1 cellular context compared by ENCODE assay signal in genomic region chr3:181417748-181418147, GRCh38.
TF ChIP-seq lines count a peak whose summit lies in the region.

No MANE protein-coding gene starts in this region.

TF ChIP-seq in SK-N-SH, 30 proteins besides CTCF, POLR2A, EP300 and RAD21 (continued from another document):
- TF ChIP-seq, protein P1, sequence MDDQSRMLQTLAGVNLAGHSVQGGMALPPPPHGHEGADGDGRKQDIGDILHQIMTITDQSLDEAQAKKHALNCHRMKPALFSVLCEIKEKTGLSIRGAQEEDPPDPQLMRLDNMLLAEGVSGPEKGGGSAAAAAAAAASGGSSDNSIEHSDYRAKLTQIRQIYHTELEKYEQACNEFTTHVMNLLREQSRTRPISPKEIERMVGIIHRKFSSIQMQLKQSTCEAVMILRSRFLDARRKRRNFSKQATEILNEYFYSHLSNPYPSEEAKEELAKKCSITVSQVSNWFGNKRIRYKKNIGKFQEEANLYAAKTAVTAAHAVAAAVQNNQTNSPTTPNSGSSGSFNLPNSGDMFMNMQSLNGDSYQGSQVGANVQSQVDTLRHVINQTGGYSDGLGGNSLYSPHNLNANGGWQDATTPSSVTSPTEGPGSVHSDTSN (IDR thresholded peaks at IDR 0.05), result peak; percentile 86
- TF ChIP-seq MXI1 (IDR thresholded peaks at IDR 0.05; ENCODE audit: low read depth, low read length) (peak; percentile 78), POLR2AphosphoS5 (IDR thresholded peaks at IDR 0.05; ENCODE audit: low read depth, low read length) (no peak), NRF1 (IDR thresholded peaks at IDR 0.05; ENCODE audit: low read depth, low read length) (no peak), NFIC (IDR thresholded peaks at IDR 0.05; ENCODE audit: borderline replicate concordance) (peak; percentile 11; the same call in 1 of the 2 replicates), TEAD4 (IDR thresholded peaks at IDR 0.05; ENCODE audit: borderline replicate concordance, insufficient read depth) (0 out of 2 replicates have a peak, but pooled peaks have one; percentile 20), ELF1 (IDR thresholded peaks at IDR 0.05) (no peak), GATA2 (CRISPR knock-in tag; IDR thresholded peaks at IDR 0.05) (peak; percentile 70), TCF12 (IDR thresholded peaks at IDR 0.05) (peak; percentile 60; the same call in 1 of the 2 replicates), EZH2phosphoT487 (IDR thresholded peaks at IDR 0.05; ENCODE audit: borderline replicate concordance, low read depth) (no peak), MEF2A (IDR thresholded peaks at IDR 0.05; ENCODE audit: borderline replicate concordance, low read depth) (no peak), SIN3A (IDR thresholded peaks at IDR 0.05; ENCODE audit: borderline replicate concordance, low read depth, low read length) (no peak), GABPA (IDR thresholded peaks at IDR 0.05; ENCODE audit: low read depth) (no peak), RXRA (IDR thresholded peaks at IDR 0.05; ENCODE audit: borderline replicate concordance, low read depth) (no peak)
- TF ChIP-seq, protein P2, sequence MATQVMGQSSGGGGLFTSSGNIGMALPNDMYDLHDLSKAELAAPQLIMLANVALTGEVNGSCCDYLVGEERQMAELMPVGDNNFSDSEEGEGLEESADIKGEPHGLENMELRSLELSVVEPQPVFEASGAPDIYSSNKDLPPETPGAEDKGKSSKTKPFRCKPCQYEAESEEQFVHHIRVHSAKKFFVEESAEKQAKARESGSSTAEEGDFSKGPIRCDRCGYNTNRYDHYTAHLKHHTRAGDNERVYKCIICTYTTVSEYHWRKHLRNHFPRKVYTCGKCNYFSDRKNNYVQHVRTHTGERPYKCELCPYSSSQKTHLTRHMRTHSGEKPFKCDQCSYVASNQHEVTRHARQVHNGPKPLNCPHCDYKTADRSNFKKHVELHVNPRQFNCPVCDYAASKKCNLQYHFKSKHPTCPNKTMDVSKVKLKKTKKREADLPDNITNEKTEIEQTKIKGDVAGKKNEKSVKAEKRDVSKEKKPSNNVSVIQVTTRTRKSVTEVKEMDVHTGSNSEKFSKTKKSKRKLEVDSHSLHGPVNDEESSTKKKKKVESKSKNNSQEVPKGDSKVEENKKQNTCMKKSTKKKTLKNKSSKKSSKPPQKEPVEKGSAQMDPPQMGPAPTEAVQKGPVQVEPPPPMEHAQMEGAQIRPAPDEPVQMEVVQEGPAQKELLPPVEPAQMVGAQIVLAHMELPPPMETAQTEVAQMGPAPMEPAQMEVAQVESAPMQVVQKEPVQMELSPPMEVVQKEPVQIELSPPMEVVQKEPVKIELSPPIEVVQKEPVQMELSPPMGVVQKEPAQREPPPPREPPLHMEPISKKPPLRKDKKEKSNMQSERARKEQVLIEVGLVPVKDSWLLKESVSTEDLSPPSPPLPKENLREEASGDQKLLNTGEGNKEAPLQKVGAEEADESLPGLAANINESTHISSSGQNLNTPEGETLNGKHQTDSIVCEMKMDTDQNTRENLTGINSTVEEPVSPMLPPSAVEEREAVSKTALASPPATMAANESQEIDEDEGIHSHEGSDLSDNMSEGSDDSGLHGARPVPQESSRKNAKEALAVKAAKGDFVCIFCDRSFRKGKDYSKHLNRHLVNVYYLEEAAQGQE (IDR thresholded peaks at IDR 0.05; ENCODE audit: low read depth, low read length), result no peak
- TF ChIP-seq, protein P3, sequence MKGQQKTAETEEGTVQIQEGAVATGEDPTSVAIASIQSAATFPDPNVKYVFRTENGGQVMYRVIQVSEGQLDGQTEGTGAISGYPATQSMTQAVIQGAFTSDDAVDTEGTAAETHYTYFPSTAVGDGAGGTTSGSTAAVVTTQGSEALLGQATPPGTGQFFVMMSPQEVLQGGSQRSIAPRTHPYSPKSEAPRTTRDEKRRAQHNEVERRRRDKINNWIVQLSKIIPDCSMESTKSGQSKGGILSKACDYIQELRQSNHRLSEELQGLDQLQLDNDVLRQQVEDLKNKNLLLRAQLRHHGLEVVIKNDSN (IDR thresholded peaks at IDR 0.05; ENCODE audit: borderline replicate concordance, low read depth), result no peak
